24 cellular contexts compared by ENCODE assay signal in genomic region chr11:133137939-133138338, GRCh38.
"Had no signal": no experiment of that assay in that cellular context is flagged by ENCODE, and none has a peak within 500 bp of the region (broad histone marks: within the 10 kb centered on the region; RNA-seq: fewer than 3 reads in every experiment).

No MANE protein-coding gene starts in this region.

- H3K4me1 ChIP-seq: SJCRH30 had no signal

- H3K36me3 ChIP-seq: MG63, SJCRH30 had no signal

- H3K9me3 ChIP-seq: MG63, SJCRH30 had no signal

- ATAC-seq: Panc1, PC-3, Right ventricle myocardium inferior, SK-N-SH treated with all-trans-retinoic acid at 6 μM for 48 hours had no signal

- H3K27ac ChIP-seq: HL-60, SJCRH30 had no signal

- DNase-seq: IMR-90, Karpas-422, KG1, MG63, NCI-H1092, NCI-H1105 treated with DMSO at 0.1 percent for 48 hours, NCI-H1417 treated with DMSO at 0.1 percent for 48 hours, NCI-H146, NCI-H1694 treated with DMSO at 0.1 percent for 48 hours, NCI-H1930, NCI-H2081 treated with DMSO at 0.1 percent for 48 hours, NCI-H2171, NCI-H226, NCI-H446, NCI-H510A, NCI-H69, NCI-H774, PC-3, SHP77 treated with DMSO at 0.1 percent for 48 hours, SJCRH30 had no signal

- H3K27me3 ChIP-seq: MG63, SJCRH30 had no signal

- H3K4me3 ChIP-seq: MG63, SJCRH30 had no signal
